8 cellular contexts compared by ENCODE assay signal in the genomic region with DNA sequence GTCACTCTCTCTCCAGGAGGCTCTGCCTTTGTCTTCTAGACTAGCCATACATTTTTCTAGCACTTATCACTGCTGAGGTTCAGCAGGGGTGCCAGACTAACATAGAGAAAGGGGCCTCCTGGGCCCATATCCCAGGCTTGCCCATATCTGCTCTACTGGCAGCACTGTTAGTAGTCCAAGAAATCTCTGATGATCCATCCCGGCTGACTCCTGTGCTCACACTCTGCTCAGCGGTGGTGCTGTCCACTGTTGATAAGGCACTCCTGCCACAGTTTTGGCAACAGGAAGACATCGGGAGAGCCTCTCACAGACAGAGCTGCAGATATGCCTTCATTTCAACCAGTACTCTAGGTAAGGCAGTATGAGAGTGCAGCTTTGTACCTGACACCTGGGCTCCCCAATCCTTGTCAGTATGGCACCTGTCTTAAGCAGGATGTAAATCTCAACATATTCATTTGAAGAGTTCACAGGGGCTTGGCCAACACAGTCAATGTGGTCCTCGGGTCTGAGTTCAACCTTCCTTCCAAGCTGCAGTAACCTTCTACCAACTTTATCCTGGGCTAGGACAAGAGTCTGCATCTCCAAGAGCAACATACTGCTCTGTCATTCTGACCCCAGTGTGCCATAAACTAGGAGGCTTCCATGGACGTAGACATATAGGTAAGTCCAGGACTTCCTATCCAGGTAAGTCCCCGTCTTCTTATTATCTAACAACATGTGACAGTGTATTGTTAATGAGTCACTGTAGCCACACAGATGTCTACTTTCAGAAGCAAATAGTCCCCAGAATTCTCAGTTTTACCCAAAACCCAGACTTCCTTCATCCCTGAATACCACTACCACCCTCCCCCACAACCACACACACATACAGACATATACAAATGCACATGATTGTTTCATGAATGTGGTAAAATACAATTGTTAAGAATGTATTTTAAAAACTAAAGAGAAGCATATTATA. TPM values are rescaled to one million over a fixed set of nuclear protein-coding genes. Genes with fewer than 3 reads are reported as not detected.
DNase-seq lines count a peak whose midpoint lies in the region; ATAC-seq lines count a peak whose summit lies in the region.

No MANE protein-coding gene starts in this region.

- no peaks in the 10 kb centered on the region for H3K9me3 Mint-ChIP-seq in memory B cell

- H3K27me3 Mint-ChIP-seq in T-helper 17 cell (no peaks in the 10 kb centered on the region), memory B cell (no peaks in the 10 kb centered on the region)

- H3K4me3 Mint-ChIP-seq in T-helper 17 cell (no peak overlapping the region), memory B cell (no peak overlapping the region)

- peaks cover 50% of the 10 kb centered on the region for H3K4me1 Mint-ChIP-seq in T-helper 17 cell
- peaks cover 41% of the 10 kb centered on the region for H3K4me1 Mint-ChIP-seq in memory B cell

- H3K36me3 Mint-ChIP-seq in T-helper 17 cell (ENCODE audit: low read depth): peaks cover 2% of the 10 kb centered on the region
- H3K36me3 Mint-ChIP-seq in memory B cell: peaks cover 9% of the 10 kb centered on the region

- H3K9me3 ChIP-seq in T-helper 17 cell (ENCODE audit: control insufficient read depth, low read length, poor library complexity, severe bottlenecking): no peaks in the 10 kb centered on the region

- ATAC-seq in GM18907 (IDR thresholded peaks at IDR 0.05; ENCODE audit: unreplicated experiment) (peak; percentile 93), HG02798 (IDR thresholded peaks at IDR 0.05; ENCODE audit: poor library complexity, unreplicated experiment) (peak; percentile 87), T-helper 17 cell (peak; percentile 41), memory B cell (ENCODE audit: low read depth) (no peak)

- no peak overlapping the region for H3K27ac Mint-ChIP-seq in T-helper 17 cell
- peak overlapping the region; percentile 15 for H3K27ac Mint-ChIP-seq in memory B cell

- DNase-seq in T-helper 17 cell: no peak
- DNase-seq in memory B cell (ENCODE audit: low spot score in 2 of 2): no peak
- no peak for DNase-seq in mucosa of gallbladder (ENCODE audit: low spot score)
- no peak for DNase-seq in NK-92 (lab: John Stamatoyannopoulos, UW; ENCODE audit: unreplicated experiment)
- DNase-seq in NOMO-1 (lab: John Stamatoyannopoulos, UW; ENCODE audit: unreplicated experiment in 2 of 2): no peak
- DNase-seq in NCI-H526 (lab: John Stamatoyannopoulos, UW): no peak

RNA-seq across cellular contexts. Expression of a gene that starts 16.2 kb away (rescaled TPM):
- total RNA-seq in T-helper 17 cell (10 to 100 TPM; 38.1 to 53.3 TPM), mucosa of gallbladder (32.8 TPM)
